In genomic region chr9:135526089-135526729, GRCh38 we compare ENCODE assay signal across 19 cellular contexts. TPM values are rescaled to one million over a fixed set of nuclear protein-coding genes. Genes with fewer than 3 reads are reported as not detected.
DNase-seq lines count a peak whose midpoint lies in the region; ATAC-seq and TF ChIP-seq lines count a peak whose summit lies in the region.
"Had no signal": no experiment of that assay in that cellular context is flagged by ENCODE, and none has a peak within 500 bp of the region (broad histone marks: within the 10 kb centered on the region; RNA-seq: fewer than 3 reads in every experiment).

No MANE protein-coding gene starts in this region.

- no peak overlapping the region for H3K27ac ChIP-seq in upper lobe of right lung
- H3K27ac ChIP-seq: KMS-11, Peyer's patch had no signal

- no peaks in the 10 kb centered on the region for H3K36me3 ChIP-seq in upper lobe of right lung
- H3K36me3 ChIP-seq: Peyer's patch had no signal

- no peaks in the 10 kb centered on the region for H3K9me3 Mint-ChIP-seq in activated CD8-positive, alpha-beta memory T cell treated with anti-CD3 and anti-CD28 coated beads, Interleukin-2, amount 10 ng/mL, durations not matched to agents 7 days and 5 days (ENCODE audit: low read depth)

- H3K36me3 Mint-ChIP-seq in activated CD8-positive, alpha-beta memory T cell treated with anti-CD3 and anti-CD28 coated beads, Interleukin-2, amount 10 ng/mL, durations not matched to agents 7 days and 5 days = peaks cover 4% of the 10 kb centered on the region

- peak; percentile 37 for DNase-seq in activated CD8-positive, alpha-beta memory T cell treated with anti-CD3 and anti-CD28 coated beads for 24 hours
- DNase-seq in activated CD8-positive, alpha-beta memory T cell treated with anti-CD3 and anti-CD28 coated beads, Interleukin-2, amount 10 ng/mL, durations not matched to agents 7 days and 5 days = no peak
- peak; percentile 89 for DNase-seq in NCI-H460 (ENCODE audit: extremely low read depth, low read depth)
- peak; percentile 37 for DNase-seq in left lobe of liver (ENCODE audit: low spot score)
- peak; percentile 40 for DNase-seq in upper lobe of right lung
- no peak for DNase-seq in NCI-H1417 (lab: John Stamatoyannopoulos, UW)
- no peak for DNase-seq in activated CD4-positive, alpha-beta T cell treated with anti-CD3 and anti-CD28 coated beads, Interleukin-2, amount 50 U/mL, for 1 hour
- DNase-seq: C1 segment of cervical spinal cord, NCI-H1092, NCI-H1694 treated with DMSO at 0.1 percent for 48 hours, NCI-H446, NCI-H748 treated with DMSO at 0.1 percent for 48 hours, Right ventricle myocardium superior had no signal

- no peak overlapping the region for H3K4me3 ChIP-seq in upper lobe of right lung
- H3K4me3 ChIP-seq: Peyer's patch had no signal

- no peak overlapping the region for H3K27ac Mint-ChIP-seq in activated CD8-positive, alpha-beta memory T cell treated with anti-CD3 and anti-CD28 coated beads, Interleukin-2, amount 10 ng/mL, durations not matched to agents 7 days and 5 days

- intact Hi-C loops in upper lobe of right lung (cut with DNase I) = no loop called here

- peaks cover 26% of the 10 kb centered on the region for H3K4me1 Mint-ChIP-seq in activated CD8-positive, alpha-beta memory T cell treated with anti-CD3 and anti-CD28 coated beads, Interleukin-2, amount 10 ng/mL, durations not matched to agents 7 days and 5 days

- no peaks in the 10 kb centered on the region for H3K4me1 ChIP-seq in upper lobe of right lung
- H3K4me1 ChIP-seq: Peyer's patch had no signal

- peaks cover 2% of the 10 kb centered on the region for H3K27me3 Mint-ChIP-seq in activated CD8-positive, alpha-beta memory T cell treated with anti-CD3 and anti-CD28 coated beads, Interleukin-2, amount 10 ng/mL, durations not matched to agents 7 days and 5 days

- no peak overlapping the region for H3K4me3 Mint-ChIP-seq in activated CD8-positive, alpha-beta memory T cell treated with anti-CD3 and anti-CD28 coated beads, Interleukin-2, amount 10 ng/mL, durations not matched to agents 7 days and 5 days

- CTCF ChIA-PET in activated CD8-positive, alpha-beta memory T cell treated with anti-CD3 and anti-CD28 coated beads, Interleukin-2, amount 10 ng/mL, durations not matched to agents 7 days and 5 days (lab: Charles Lee) = no interaction called here

- peaks cover 8% of the 10 kb centered on the region for H3K27me3 ChIP-seq in upper lobe of right lung
- H3K27me3 ChIP-seq: Peyer's patch had no signal

- no peak for TF ChIP-seq CTCF in upper lobe of right lung (IDR thresholded peaks at IDR 0.05)

- no peak for ATAC-seq in activated CD8-positive, alpha-beta memory T cell treated with anti-CD3 and anti-CD28 coated beads, Interleukin-2, amount 10 ng/mL, durations not matched to agents 7 days and 5 days
- ATAC-seq in left lobe of liver = no peak
- ATAC-seq in upper lobe of right lung = no peak
- no peak for ATAC-seq in GM18909 (IDR thresholded peaks at IDR 0.05; ENCODE audit: poor library complexity, unreplicated experiment)
- ATAC-seq: SK-N-SH treated with all-trans-retinoic acid at 6 μM for 48 hours had no signal

- H3K9me3 ChIP-seq in upper lobe of right lung = no peaks in the 10 kb centered on the region
- H3K9me3 ChIP-seq: Peyer's patch had no signal

RNA-seq across cellular contexts. Expression of gene LCN1, which starts 5.0 kb away (rescaled TPM):
- not detected for total RNA-seq in activated CD8-positive, alpha-beta memory T cell treated with anti-CD3 and anti-CD28 coated beads, Interleukin-2, amount 10 ng/mL, durations not matched to agents 7 days and 5 days
- total RNA-seq in NCI-H460 (2014; rRNA removed; shearing (Covaris generic)) = 25.8 and 30.3 TPM in 2 replicates
- polyA plus RNA-seq in NCI-H460 (2014; cell fraction: nucleus; rRNA removed) = 22.3 and 31.0 TPM in 2 replicates
- not detected for total RNA-seq in left lobe of liver
- not detected for total RNA-seq in upper lobe of right lung
- total RNA-seq: MCF 10A, Peyer's patch, Right ventricle myocardium superior had no signal

RNA-seq across cellular contexts. Expression of gene OBP2A, which starts 19.7 kb away (rescaled TPM):
- not detected for total RNA-seq in activated CD8-positive, alpha-beta memory T cell treated with anti-CD3 and anti-CD28 coated beads, Interleukin-2, amount 10 ng/mL, durations not matched to agents 7 days and 5 days
- total RNA-seq in NCI-H460 (2014; rRNA removed; shearing (Covaris generic)) = not detected in 2 replicates
- not detected in 2 replicates for polyA plus RNA-seq in NCI-H460 (2014; cell fraction: nucleus; rRNA removed)
- total RNA-seq in left lobe of liver (not detected), upper lobe of right lung (not detected)
- total RNA-seq: A172, MCF 10A, Peyer's patch, Right ventricle myocardium superior had no signal

RNA-seq across cellular contexts. Expression of gene MRPS2, which starts 25.7 kb away (rescaled TPM):
- total RNA-seq in activated CD8-positive, alpha-beta memory T cell treated with anti-CD3 and anti-CD28 coated beads, Interleukin-2, amount 10 ng/mL, durations not matched to agents 7 days and 5 days = 10 to 100 TPM; 34.7 to 38.0 TPM
- total RNA-seq in NCI-H460 (2014; rRNA removed; shearing (Covaris generic)) = 170 and 184 TPM in 2 replicates
- polyA plus RNA-seq in NCI-H460 (2014; cell fraction: nucleus; rRNA removed) = 113 and 131 TPM in 2 replicates
- total RNA-seq in left lobe of liver = 30.7 TPM
- total RNA-seq in upper lobe of right lung = 23.0 TPM

RNA-seq across cellular contexts. Expression of gene PAEP, which starts 35.3 kb away (rescaled TPM):
- total RNA-seq in activated CD8-positive, alpha-beta memory T cell treated with anti-CD3 and anti-CD28 coated beads, Interleukin-2, amount 10 ng/mL, durations not matched to agents 7 days and 5 days = not detected
- total RNA-seq in NCI-H460 (2014; rRNA removed; shearing (Covaris generic)) = 2.9 and 3.7 TPM in 2 replicates
- 0.30 and 1.3 TPM in 2 replicates for polyA plus RNA-seq in NCI-H460 (2014; cell fraction: nucleus; rRNA removed)
- total RNA-seq in left lobe of liver = not detected
- not detected for total RNA-seq in upper lobe of right lung
- total RNA-seq: A172, MCF 10A, Peyer's patch, Right ventricle myocardium superior had no signal

RNA-seq across cellular contexts. Expression of gene PPP1R26, which starts 46.6 kb away (rescaled TPM):
- total RNA-seq in activated CD8-positive, alpha-beta memory T cell treated with anti-CD3 and anti-CD28 coated beads, Interleukin-2, amount 10 ng/mL, durations not matched to agents 7 days and 5 days = under 1 TPM; 0.18 to 0.28 TPM
- 37.3 and 39.3 TPM in 2 replicates for total RNA-seq in NCI-H460 (2014; rRNA removed; shearing (Covaris generic))
- polyA plus RNA-seq in NCI-H460 (2014; cell fraction: nucleus; rRNA removed) = 42.6 and 55.0 TPM in 2 replicates
- 7.4 TPM for total RNA-seq in left lobe of liver
- total RNA-seq in upper lobe of right lung = 27.5 TPM

Comparison
In these comparisons a context has a peak if more than half of its experiments do, and no peak if none do; other contexts are left out.
1. DNase-seq: peak in activated CD8-positive, alpha-beta memory T cell treated with anti-CD3 and anti-CD28 coated beads for 24 hours (single experiment), NCI-H460 (single experiment), left lobe of liver (single experiment) and upper lobe of right lung (single experiment); none in activated CD8-positive, alpha-beta memory T cell treated with anti-CD3 and anti-CD28 coated beads, Interleukin-2, amount 10 ng/mL, durations not matched to agents 7 days and 5 days (single experiment), NCI-H1417 (0 of 3) and activated CD4-positive, alpha-beta T cell treated with anti-CD3 and anti-CD28 coated beads, Interleukin-2, amount 50 U/mL, for 1 hour (single experiment).
2. RNA of gene LCN1, which starts 5.0 kb away (total RNA-seq): 25.8 to 30.3 TPM in NCI-H460; not detected in activated CD8-positive, alpha-beta memory T cell treated with anti-CD3 and anti-CD28 coated beads, Interleukin-2, amount 10 ng/mL, durations not matched to agents 7 days and 5 days, not detected in left lobe of liver (single experiment) and not detected in upper lobe of right lung (single experiment); every median in the first group is over 10 times any median in the second.